ENCODE assay signal across 28 cellular contexts in genomic region chr18:35130236-35130635, GRCh38.
DNase-seq lines count a peak whose midpoint lies in the region; ATAC-seq, FAIRE-seq and TF ChIP-seq lines count a peak whose summit lies in the region.
"Had no signal": no experiment of that assay in that cellular context is flagged by ENCODE, and none has a peak within 500 bp of the region (broad histone marks: within the 10 kb centered on the region; RNA-seq: fewer than 3 reads in every experiment).

No MANE protein-coding gene starts in this region.

- H3K9me3 ChIP-seq in right cardiac atrium (ENCODE audit: control insufficient read depth, low read length) = no peaks in the 10 kb centered on the region
- H3K9me3 ChIP-seq in OCI-LY7 (ENCODE audit: low read length) = no peaks in the 10 kb centered on the region
- H3K9me3 ChIP-seq: BE2C, gastroesophageal sphincter, upper lobe of right lung had no signal

- no peak overlapping the region for H3K4me2 ChIP-seq in OCI-LY7 (ENCODE audit: low read length)
- H3K4me2 ChIP-seq: PC-9 had no signal

- BruUV-seq in OCI-LY7 (replicated peaks; lab: Mats Ljungman, UMichigan) = no TSS peak

- no peaks in the 10 kb centered on the region for H3K79me2 ChIP-seq in OCI-LY7 (ENCODE audit: insufficient read depth, low read depth, low read length)

- H3K4me1 ChIP-seq in right cardiac atrium (ENCODE audit: control insufficient read depth, insufficient read depth, low read length) = peaks cover 12% of the 10 kb centered on the region
- peaks cover 4% of the 10 kb centered on the region for H3K4me1 ChIP-seq in OCI-LY7 (ENCODE audit: insufficient read depth, low read length, poor library complexity, severe bottlenecking)
- H3K4me1 ChIP-seq: BE2C, upper lobe of right lung had no signal

- POLR2A ChIA-PET in OCI-LY7 (lab: Charles Lee) = no interaction called here

- no peak for TF ChIP-seq POLR2A in H54 (IDR thresholded peaks at IDR 0.05; ENCODE audit: low read depth, low read length)

- DNase-seq in right cardiac atrium (no peak), Right ventricle myocardium superior (no peak), OCI-LY7 (ENCODE audit: low spot score) (no peak), iPS-NIHi11 (ENCODE audit: low spot score) (peak; percentile 31), RCC 7860 (ENCODE audit: low spot score) (no peak), H54 (ENCODE audit: insufficient read length, low spot score) (no peak), left lobe of liver (ENCODE audit: low spot score) (no peak), foreskin fibroblast (no peak)
- DNase-seq: activated CD4-positive, alpha-beta memory T cell treated with anti-CD3 and anti-CD28 coated beads for 36 hours; activated CD4-positive, CD25-positive, alpha-beta regulatory T cell; activated gamma-delta T cell; activated naive CD8-positive, alpha-beta T cell treated with anti-CD3 and anti-CD28 coated beads, Interleukin-2, amount 50 U/mL, for 24 hours; activated T-cell treated with anti-CD3 and anti-CD28 coated beads for 4 hours; BE2C; Calu3; effector memory CD4-positive, alpha-beta T cell; HCEC 1CT; NCI-H1092 treated with DMSO at 0.1 percent for 48 hours; NCI-H2029 treated with DMSO at 0.1 percent for 48 hours; NCI-H345; PC-9; SHP77 treated with DMSO at 0.1 percent for 48 hours; upper lobe of right lung had no signal

- H3K4me3 ChIP-seq in right cardiac atrium (ENCODE audit: low read length) (no peak overlapping the region), OCI-LY7 (ENCODE audit: low read depth, low read length, poor library complexity, severe bottlenecking) (no peak overlapping the region), foreskin fibroblast (ENCODE audit: low read depth in 1 of 2, low read length in 2 of 2) (no peak overlapping the region)
- H3K4me3 ChIP-seq: gastroesophageal sphincter, lung, PC-9, upper lobe of right lung had no signal

- no peaks in the 10 kb centered on the region for H3K9me2 ChIP-seq in OCI-LY7 (ENCODE audit: insufficient read depth, low read length)

- peak; percentile 23; the same call in 1 of the 2 replicates for TF ChIP-seq CTCF in OCI-LY7 (conservative IDR thresholded peaks at IDR 0.05; ENCODE audit: low read length)
- no peak for TF ChIP-seq CTCF in foreskin fibroblast (IDR thresholded peaks at IDR 0.05; ENCODE audit: low read depth, low read length)

- CTCF ChIA-PET in OCI-LY7 (lab: Charles Lee; ENCODE audit: unreplicated experiment) = no interaction called here

- no peak for FAIRE-seq in RCC 7860 (lab: Jason Lieb, UNC)
- FAIRE-seq in H54 (lab: Jason Lieb, UNC) = no peak
- FAIRE-seq: keratinocyte had no signal

- H3K27me3 ChIP-seq in right cardiac atrium (ENCODE audit: control insufficient read depth, insufficient read depth) = no peaks in the 10 kb centered on the region
- H3K27me3 ChIP-seq: BE2C, gastroesophageal sphincter, upper lobe of right lung had no signal

- H2AFZ ChIP-seq in OCI-LY7 (ENCODE audit: low read length) = no peak overlapping the region
- H2AFZ ChIP-seq: PC-9 had no signal

- ATAC-seq in right cardiac atrium (no peak), Right ventricle myocardium superior (ENCODE audit: poor library complexity) (no peak), left lobe of liver (no peak)
- ATAC-seq: activated naive CD8-positive, alpha-beta T cell treated with anti-CD3 and anti-CD28 coated beads, Interleukin-2, amount 50 U/mL, for 24 hours; esophagus mucosa; gastroesophageal sphincter; upper lobe of right lung had no signal

- H3K27ac ChIP-seq in right cardiac atrium (ENCODE audit: low read length) (peak overlapping the region; percentile 40), OCI-LY7 (ENCODE audit: low read depth, low read length, poor library complexity, severe bottlenecking) (no peak overlapping the region)
- H3K27ac ChIP-seq: HL-60, PC-9, upper lobe of right lung had no signal

- no peaks in the 10 kb centered on the region for H4K20me1 ChIP-seq in OCI-LY7 (ENCODE audit: insufficient read depth, low read length)

- intact Hi-C loops in right cardiac atrium (cut with DNase I) (loop anchor here in 2 of 4 donors (10.0 kb wide), 1 partner anchor 85 kb away; the partner anchor contains the start of gene MAPRE2 (in 2 of the 2)), Right ventricle myocardium superior (cut with DNase I) (loop anchor here (5.0 kb wide), 1 partner anchor 88 kb away; the partner anchor contains the start of gene MAPRE2), OCI-LY7 (cut with micrococcal nuclease; ENCODE audit: unreplicated experiment) (no loop called here)

- peaks cover 14% of the 10 kb centered on the region for H3K36me3 ChIP-seq in OCI-LY7 (ENCODE audit: insufficient read depth, low read length)
